In genomic region chr16:68090526-68090925, GRCh38 we compare ENCODE assay signal across 13 cellular contexts. TPM values are rescaled to one million over a fixed set of nuclear protein-coding genes. Genes with fewer than 3 reads are reported as not detected.
DNase-seq lines count a peak whose midpoint lies in the region; ATAC-seq and TF ChIP-seq lines count a peak whose summit lies in the region.
"Had no signal": no experiment of that assay in that cellular context is flagged by ENCODE, and none has a peak within 500 bp of the region (broad histone marks: within the 10 kb centered on the region; RNA-seq: fewer than 3 reads in every experiment).

No MANE protein-coding gene starts in this region.

- H3K23ac ChIP-seq in IMR-90 (ENCODE audit: low read depth, low read length) = no peak overlapping the region

- no peak overlapping the region for H2AK5ac ChIP-seq in IMR-90 (ENCODE audit: low read depth, low read length)

- H3K4me1 ChIP-seq in CD4-positive, CD25-positive, alpha-beta regulatory T cell (ENCODE audit: control insufficient read depth, insufficient read depth, low read length, poor library complexity, severe bottlenecking) = peaks cover 91% of the 10 kb centered on the region
- H3K4me1 ChIP-seq in IMR-90 (ENCODE audit: control insufficient read depth, insufficient read depth, low read length) (peaks cover 2% of the 10 kb centered on the region; the same call in 1 of the 2 replicates), mucosa of descending colon (ENCODE audit: low read depth) (peaks cover 29% of the 10 kb centered on the region), uterus (no peaks in the 10 kb centered on the region)

- dilution Hi-C loops in IMR-90 (cut with HindIII; ENCODE audit: low sequenced_read_pairs, unreplicated experiment) = no loop called here

- no peak for ATAC-seq in CD4-positive, CD25-positive, alpha-beta regulatory T cell (ENCODE audit: low read depth in 2 of 2)
- ATAC-seq in IMR-90 (ENCODE audit: low read depth) = no peak
- peak; percentile 41 to 48 for ATAC-seq in naive B cell (ENCODE audit: low read depth in 2 of 2)
- ATAC-seq in GM18502 (IDR thresholded peaks at IDR 0.05; ENCODE audit: poor library complexity, unreplicated experiment) = no peak
- ATAC-seq in mucosa of descending colon = no peak
- ATAC-seq: left cardiac atrium had no signal

- TF ChIP-seq POLR2A in IMR-90 (IDR thresholded peaks at IDR 0.05; ENCODE audit: low read depth, low read length) = no peak
- no peak for TF ChIP-seq POLR2A in uterus (IDR thresholded peaks at IDR 0.05)

- H3K4me3 Mint-ChIP-seq in CD4-positive, CD25-positive, alpha-beta regulatory T cell = peak overlapping the region; percentile 53 to 85 (median 75)
- peak overlapping the region; percentile 7 for H3K4me3 Mint-ChIP-seq in activated CD4-positive, alpha-beta memory T cell treated with anti-CD3 and anti-CD28 coated beads for 36 hours
- H3K4me3 Mint-ChIP-seq in naive B cell = peak overlapping the region; percentile 78 to 92 (median 84)

- H3K36me3 ChIP-seq in CD4-positive, CD25-positive, alpha-beta regulatory T cell (ENCODE audit: control insufficient read depth, insufficient read depth, low read length) = no peaks in the 10 kb centered on the region
- H3K36me3 ChIP-seq in IMR-90 (ENCODE audit: control insufficient read depth, insufficient read depth, low read length) = no peaks in the 10 kb centered on the region
- no peaks in the 10 kb centered on the region for H3K36me3 ChIP-seq in mucosa of descending colon (ENCODE audit: low read depth)
- no peaks in the 10 kb centered on the region for H3K36me3 ChIP-seq in uterus
- H3K36me3 ChIP-seq: thoracic aorta had no signal

- H3K18ac ChIP-seq in IMR-90 (ENCODE audit: low read depth, low read length) = no peak overlapping the region

- TF ChIP-seq CTCF in IMR-90 (conservative IDR thresholded peaks at IDR 0.05; ENCODE audit: low read depth, low read length) (no peak), mucosa of descending colon (IDR thresholded peaks at IDR 0.05) (no peak), uterus (IDR thresholded peaks at IDR 0.05) (no peak)

- peaks cover 49 to 78% (median 66%) of the 10 kb centered on the region in 4 donors for H3K4me1 Mint-ChIP-seq in CD4-positive, CD25-positive, alpha-beta regulatory T cell
- H3K4me1 Mint-ChIP-seq in activated CD4-positive, alpha-beta memory T cell treated with anti-CD3 and anti-CD28 coated beads for 36 hours (ENCODE audit: low read depth) = peaks cover 66% of the 10 kb centered on the region
- H3K4me1 Mint-ChIP-seq in naive B cell = peaks cover 56 to 77% (median 74%) of the 10 kb centered on the region in 3 donors

- no peak overlapping the region for H3K14ac ChIP-seq in IMR-90 (replicated peaks; ENCODE audit: low read depth, low read length)

- in situ Hi-C loops in IMR-90 (cut with MboI; ENCODE audit: low sequenced_read_pairs) = loop anchor here (10.0 kb wide), 1 partner anchor 134 kb away; no protein-coding TSS in a partner anchor

- H2AFZ ChIP-seq in IMR-90 (replicated peaks; ENCODE audit: low read length, poor library complexity) = no peak overlapping the region
- H2AFZ ChIP-seq: parathyroid adenoma had no signal

- H4K5ac ChIP-seq in IMR-90 (ENCODE audit: low read depth, low read length) = no peak overlapping the region

- H3K9ac ChIP-seq in IMR-90 (ENCODE audit: low read depth, low read length) = no peak overlapping the region
- H3K9ac ChIP-seq: parathyroid adenoma had no signal

- H3K9me3 Mint-ChIP-seq in CD4-positive, CD25-positive, alpha-beta regulatory T cell = no peaks in the 10 kb centered on the region
- no peaks in the 10 kb centered on the region for H3K9me3 Mint-ChIP-seq in activated CD4-positive, alpha-beta memory T cell treated with anti-CD3 and anti-CD28 coated beads for 36 hours
- H3K9me3 Mint-ChIP-seq in naive B cell = no peaks in the 10 kb centered on the region

- H3K56ac ChIP-seq in IMR-90 (ENCODE audit: extremely low read depth, insufficient read depth, low read length) = no peak overlapping the region

- H3K79me1 ChIP-seq in IMR-90 (ENCODE audit: low read depth in 1 of 2, low read length in 2 of 2) = peaks cover 20 to 66% of the 10 kb centered on the region in 2 experiments

- no peak overlapping the region; the same call in 1 of the 2 replicates for H3K4me2 ChIP-seq in IMR-90 (ENCODE audit: low read depth, low read length)

- CTCF ChIA-PET in IMR-90 (lab: Yijun Ruan, JAX) = no interaction called here
- CTCF ChIA-PET in activated CD4-positive, alpha-beta memory T cell treated with anti-CD3 and anti-CD28 coated beads for 36 hours (lab: Charles Lee) = interaction anchor here (1.1 kb wide), 1 partner anchor 26 kb away, joined by 3 read pairs; no protein-coding TSS in a partner anchor

- BruUV-seq in IMR-90 (replicated peaks; lab: Mats Ljungman, UMichigan) = no TSS peak

- peak overlapping the region; percentile 34 for H2BK5ac ChIP-seq in IMR-90 (ENCODE audit: low read depth, low read length, poor library complexity, severe bottlenecking)

- H4K8ac ChIP-seq in IMR-90 (ENCODE audit: low read depth in 2 of 2, low read length in 2 of 2) = no peak overlapping the region

- intact Hi-C loops in IMR-90 (cut with micrococcal nuclease) = loop anchor here (5.0 kb wide), 1 partner anchor 42 kb away; no protein-coding TSS in a partner anchor
- intact Hi-C loops in activated CD4-positive, alpha-beta memory T cell treated with anti-CD3 and anti-CD28 coated beads for 36 hours (cut with micrococcal nuclease) = loop anchor here (5.0 kb wide), 1 partner anchor 122 kb away; no protein-coding TSS in a partner anchor
- intact Hi-C loops in mucosa of descending colon (cut with DNase I, micrococcal nuclease) = no loop called here
- intact Hi-C loops in uterus (cut with DNase I; ENCODE audit: low total_unique reads) = no loop called here

- H3K9me1 ChIP-seq in IMR-90 (ENCODE audit: insufficient read depth, low read length) = peaks cover 3% of the 10 kb centered on the region; the same call in 1 of the 2 replicates

- POLR2A ChIA-PET in IMR-90 (lab: Charles Lee; ENCODE audit: unreplicated experiment) = no interaction called here
- POLR2A ChIA-PET in activated CD4-positive, alpha-beta memory T cell treated with anti-CD3 and anti-CD28 coated beads for 36 hours (lab: Charles Lee) = interaction anchor here (0.6 kb wide), 1 partner anchor 95 kb away, joined by 3 read pairs; no protein-coding TSS in a partner anchor

- no peaks in the 10 kb centered on the region for H3K36me3 Mint-ChIP-seq in CD4-positive, CD25-positive, alpha-beta regulatory T cell
- H3K36me3 Mint-ChIP-seq in activated CD4-positive, alpha-beta memory T cell treated with anti-CD3 and anti-CD28 coated beads for 36 hours = peaks cover 5% of the 10 kb centered on the region
- no peaks in the 10 kb centered on the region for H3K36me3 Mint-ChIP-seq in naive B cell

- no peaks in the 10 kb centered on the region for H3K27me3 Mint-ChIP-seq in CD4-positive, CD25-positive, alpha-beta regulatory T cell
- H3K27me3 Mint-ChIP-seq in activated CD4-positive, alpha-beta memory T cell treated with anti-CD3 and anti-CD28 coated beads for 36 hours = no peaks in the 10 kb centered on the region
- H3K27me3 Mint-ChIP-seq in naive B cell = no peaks in the 10 kb centered on the region

- H4K20me1 ChIP-seq in IMR-90 (ENCODE audit: insufficient read depth, low read length) = peaks cover 21% of the 10 kb centered on the region; the same call in 1 of the 2 replicates

- no peak overlapping the region for H4K91ac ChIP-seq in IMR-90 (ENCODE audit: insufficient read depth, low read depth, low read length)

- no peak overlapping the region for H3K4ac ChIP-seq in IMR-90 (ENCODE audit: low read depth, low read length)

- peak overlapping the region; percentile 56 for H3K4me3 ChIP-seq in CD4-positive, CD25-positive, alpha-beta regulatory T cell (ENCODE audit: low read depth, low read length)
- H3K4me3 ChIP-seq in IMR-90 (ENCODE audit: insufficient read depth, low read depth, low read length) (no peak overlapping the region), mucosa of descending colon (no peak overlapping the region), uterus (no peak overlapping the region)
- H3K4me3 ChIP-seq: thoracic aorta had no signal

- H2AK9ac ChIP-seq in IMR-90 (replicated peaks; ENCODE audit: low read depth, low read length, poor library complexity) = no peak overlapping the region

- no peak overlapping the region for H2BK120ac ChIP-seq in IMR-90 (ENCODE audit: low read depth, low read length)

- H3K27ac ChIP-seq in CD4-positive, CD25-positive, alpha-beta regulatory T cell (ENCODE audit: insufficient read depth, low read length, poor library complexity, severe bottlenecking) = no peak overlapping the region
- no peak overlapping the region for H3K27ac ChIP-seq in IMR-90 (ENCODE audit: insufficient read depth, low read length)
- H3K27ac ChIP-seq in uterus = no peak overlapping the region
- H3K27ac ChIP-seq: parathyroid adenoma had no signal

- no peaks in the 10 kb centered on the region for H3K27me3 ChIP-seq in CD4-positive, CD25-positive, alpha-beta regulatory T cell (ENCODE audit: control insufficient read depth, insufficient read depth, low read length)
- H3K27me3 ChIP-seq in IMR-90 (ENCODE audit: control insufficient read depth, insufficient read depth, low read length) (no peaks in the 10 kb centered on the region), uterus (no peaks in the 10 kb centered on the region)

- H2BK15ac ChIP-seq in IMR-90 (ENCODE audit: low read depth, low read length) = no peak overlapping the region

- no peaks in the 10 kb centered on the region for H3K9me3 ChIP-seq in CD4-positive, CD25-positive, alpha-beta regulatory T cell (ENCODE audit: control insufficient read depth in 2 of 2, low read length in 2 of 2)
- H3K9me3 ChIP-seq in IMR-90 (ENCODE audit: control insufficient read depth, insufficient read depth, low read length) (no peaks in the 10 kb centered on the region), mucosa of descending colon (no peaks in the 10 kb centered on the region), uterus (no peaks in the 10 kb centered on the region)
- H3K9me3 ChIP-seq: thoracic aorta had no signal

- peak overlapping the region; percentile 50 to 77 (median 61) for H3K27ac Mint-ChIP-seq in CD4-positive, CD25-positive, alpha-beta regulatory T cell
- peak overlapping the region; percentile 49 for H3K27ac Mint-ChIP-seq in activated CD4-positive, alpha-beta memory T cell treated with anti-CD3 and anti-CD28 coated beads for 36 hours
- peak overlapping the region; percentile 53 to 97 (median 92) for H3K27ac Mint-ChIP-seq in naive B cell

- H2BK20ac ChIP-seq in IMR-90 (ENCODE audit: low read depth, low read length) = no peak overlapping the region

- DNase-seq in CD4-positive, CD25-positive, alpha-beta regulatory T cell = no peak
- DNase-seq in IMR-90 (no peak), naive B cell (no peak), SHP77 (lab: John Stamatoyannopoulos, UW) (no peak), mucosa of descending colon (no peak), uterus (no peak)
- DNase-seq in activated CD4-positive, alpha-beta memory T cell treated with anti-CD3 and anti-CD28 coated beads for 36 hours = no peak
- DNase-seq: activated CD8-positive, alpha-beta memory T cell treated with anti-CD3 and anti-CD28 coated beads, Interleukin-2, amount 50 U/mL, for 48 hours; left cardiac atrium; stimulated activated CD4-positive, alpha-beta T cell treated with anti-CD3 and anti-CD28 coated beads, Interleukin-4, amount 100 ng/mL, for 1 hour had no signal

- no CpG with 5 or more reads among the region's 3 CpGs for WGBS in IMR-90 (ENCODE audit: extremely low coverage in 2 of 2, insufficient read length in 1 of 2), 2 experiments

- no peak for TF ChIP-seq RAD21 in IMR-90 (IDR thresholded peaks at IDR 0.05; ENCODE audit: low read length)

RNA-seq across cellular contexts. Expression of gene NFATC3, which starts 5.4 kb away (rescaled TPM):
- 115 TPM for total RNA-seq in CD4-positive, CD25-positive, alpha-beta regulatory T cell
- 10 to 100 TPM; 52.0 to 67.5 (median 56.6) TPM for polyA plus RNA-seq in CD4-positive, CD25-positive, alpha-beta regulatory T cell
- total RNA-seq in IMR-90 (2012; rRNA removed) (14.7 and 21.5 TPM in 2 replicates), mucosa of descending colon (10 to 100 TPM; 24.2 to 44.0 (median 25.5) TPM), uterus (10 to 100 TPM; 22.6 to 74.0 (median 48.4) TPM)
- polyA plus RNA-seq in IMR-90 (2012; rRNA removed) (6.3 TPM in 2 replicates), naive B cell (ENCODE audit: low read depth in 6 of 6) (100 to 1,000 TPM in 2 of 6 donors, 10 to 100 TPM in 4; 74.8 to 147 (median 96.7) TPM)
- 3.6 and 3.7 TPM in 2 replicates for polyA plus RNA-seq in IMR-90 (2012; cell fraction: cytosol; rRNA removed)
- 2.5 and 8.2 TPM in 2 replicates for polyA plus RNA-seq in IMR-90 (2012; cell fraction: nucleus; rRNA removed; ENCODE audit: low replicate concordance)
- 10 to 100 TPM; 83.4 to 85.2 TPM for total RNA-seq in activated CD4-positive, alpha-beta memory T cell treated with anti-CD3 and anti-CD28 coated beads for 36 hours

Comparison
In these comparisons a context has a peak if more than half of its experiments do, and no peak if none do; other contexts are left out.
1. ATAC-seq: peak in naive B cell (2 of 2); none in CD4-positive, CD25-positive, alpha-beta regulatory T cell (0 of 2), IMR-90 (single experiment), GM18502 (single experiment) and mucosa of descending colon (single experiment).
2. H3K4me3 Mint-ChIP-seq: peak in every context shown above with its lines; median percentile 84 in naive B cell; 75 in CD4-positive, CD25-positive, alpha-beta regulatory T cell; 7 in activated CD4-positive, alpha-beta memory T cell treated with anti-CD3 and anti-CD28 coated beads for 36 hours.
3. intact Hi-C loops: an anchor here in IMR-90 (5.0 kb wide) and activated CD4-positive, alpha-beta memory T cell treated with anti-CD3 and anti-CD28 coated beads for 36 hours (5.0 kb wide); none called in mucosa of descending colon and uterus.
4. Peak in every context shown above with its lines, with median percentiles within 50 percentile points of each other: H3K27ac Mint-ChIP-seq.